In the genomic region with DNA sequence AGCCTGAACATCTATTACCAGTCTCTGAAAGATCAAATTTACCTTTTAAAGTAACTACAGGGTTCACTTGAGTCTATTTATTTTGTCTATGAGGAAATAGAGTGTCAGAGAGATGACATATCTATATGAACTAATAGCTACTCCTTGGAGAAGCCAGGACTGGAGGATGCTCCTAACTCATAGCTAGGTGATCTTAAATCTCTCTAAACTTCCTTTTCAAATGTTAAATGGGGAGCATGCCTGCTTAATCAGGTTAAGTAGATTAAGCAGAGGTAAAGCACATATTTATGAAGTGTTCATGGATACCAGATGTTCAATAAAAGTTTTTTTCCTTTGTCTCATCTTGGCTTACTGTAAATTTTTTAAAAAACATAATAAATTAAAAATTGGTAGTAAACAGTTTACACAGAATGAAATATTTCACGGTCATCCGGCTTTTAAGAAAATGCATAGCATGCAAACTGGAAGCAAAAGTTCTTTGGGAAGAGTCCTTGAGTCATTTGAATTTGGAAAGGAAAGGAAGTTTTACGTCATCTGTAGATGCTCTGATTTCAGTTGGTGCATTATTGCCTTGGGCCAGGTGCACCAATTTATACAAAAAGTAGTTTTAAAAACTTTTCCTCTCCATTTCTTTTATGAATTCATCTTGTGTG, we compare ENCODE assay signal across 18 cellular contexts.
"Had no signal": no experiment of that assay in that cellular context is flagged by ENCODE, and none has a peak within 500 bp of the region (broad histone marks: within the 10 kb centered on the region; RNA-seq: fewer than 3 reads in every experiment).

No MANE protein-coding gene starts in this region.

- ATAC-seq: activated CD4-positive, CD25-positive, alpha-beta regulatory T cell treated with anti-CD3 and anti-CD28 coated beads, Interleukin-2, amount 50 U/mL, for 24 hours; left colon; lower lobe of right lung; psoas muscle; right lobe of liver; stimulated activated effector memory CD8-positive, alpha-beta T cell treated with anti-CD3 and anti-CD28 coated beads, Interleukin-12 subunit alpha, Interleukin-12 subunit beta, amount 100 ng/mL, for 72 hours; upper lobe of right lung had no signal

- H3K9me3 ChIP-seq: upper lobe of right lung had no signal

- H3K4me3 ChIP-seq: coronary artery, esophagus squamous epithelium, lower lobe of right lung, neural progenitor cell, psoas muscle, right lobe of liver, thoracic aorta, upper lobe of right lung had no signal

- DNase-seq: activated CD4-positive, alpha-beta T cell treated with anti-CD3 and anti-CD28 coated beads, Interleukin-2, amount 50 U/mL, for 1 hour; activated CD8-positive, alpha-beta memory T cell treated with anti-CD3 and anti-CD28 coated beads for 24 hours; activated naive CD8-positive, alpha-beta T cell treated with anti-CD3 and anti-CD28 coated beads for 36 hours; esophagus squamous epithelium; foreskin melanocyte; head of caudate nucleus; left colon; lower lobe of right lung; midbrain; psoas muscle; right lobe of liver; stimulated activated CD4-positive, alpha-beta T cell treated with anti-CD3 and anti-CD28 coated beads, Interleukin-2, amount 100 ng/mL, for 24 hours; upper lobe of right lung had no signal

- H3K27ac ChIP-seq: coronary artery, esophagus squamous epithelium, lower lobe of right lung, neural progenitor cell, psoas muscle, thoracic aorta, upper lobe of right lung had no signal

- H3K4me1 ChIP-seq: neural progenitor cell, upper lobe of right lung had no signal

- H3K27me3 ChIP-seq: esophagus squamous epithelium, neural progenitor cell, right lobe of liver, upper lobe of right lung had no signal

- H3K9ac ChIP-seq: neural progenitor cell had no signal

- H3K36me3 ChIP-seq: esophagus squamous epithelium, lower lobe of right lung, neural progenitor cell, right lobe of liver, thoracic aorta, upper lobe of right lung had no signal
